In genomic region chr15:74010929-74011540, GRCh38 we compare ENCODE assay signal across 11 cellular contexts. TPM values are rescaled to one million over a fixed set of nuclear protein-coding genes. Genes with fewer than 3 reads are reported as not detected.
DNase-seq lines count a peak whose midpoint lies in the region; ATAC-seq, FAIRE-seq and TF ChIP-seq lines count a peak whose summit lies in the region.
"Had no signal": no experiment of that assay in that cellular context is flagged by ENCODE, and none has a peak within 500 bp of the region (broad histone marks: within the 10 kb centered on the region; RNA-seq: fewer than 3 reads in every experiment).

No MANE protein-coding gene starts in this region.

- H3K4me1 Mint-ChIP-seq in activated T-helper 17 cell treated with anti-CD3 and anti-CD28 coated beads, Interleukin-2, amount 50 U/mL, for 72 hours = peaks cover 41% of the 10 kb centered on the region

- 48 to 55% (median 51%) methylated on average over 2 of the region's 2 CpGs for WGBS in small intestine, 3 donors

- no peaks in the 10 kb centered on the region for H3K27me3 Mint-ChIP-seq in activated T-helper 17 cell treated with anti-CD3 and anti-CD28 coated beads, Interleukin-2, amount 50 U/mL, for 72 hours
- H3K27me3 Mint-ChIP-seq: dendritic cell treated with granulocyte-macrophage colony-stimulating factor and Interleukin-4, amounts not matched to agents 40 ng/mL and 50 ng/mL, for 4 days had no signal

- no peak for TF ChIP-seq CTCF in HFF-Myc (IDR thresholded peaks at IDR 0.05; ENCODE audit: low read depth, low read length, missing control alignments)
- no peak for TF ChIP-seq CTCF in kidney (IDR thresholded peaks at IDR 0.05; ENCODE audit: borderline replicate concordance, extremely low read depth, insufficient read depth)

- peaks cover 89% of the 10 kb centered on the region for H3K36me3 Mint-ChIP-seq in activated T-helper 17 cell treated with anti-CD3 and anti-CD28 coated beads, Interleukin-2, amount 50 U/mL, for 72 hours (ENCODE audit: low read depth)

- DNase-seq in HFF-Myc (ENCODE audit: extremely low read depth, low read depth) (peak; percentile 32), caudate nucleus (lab: John Stamatoyannopoulos, UW) (no peak), iris pigment epithelial cell (ENCODE audit: low read depth) (peak; percentile 59), small intestine (peak; percentile 42), kidney (no peak), SJCRH30 (no peak)
- DNase-seq: activated CD8-positive, alpha-beta memory T cell treated with anti-CD3 and anti-CD28 coated beads, Interleukin-2, amount 50 U/mL, for 4 hours; DMS53 had no signal

- no peak overlapping the region for H3K27ac Mint-ChIP-seq in activated T-helper 17 cell treated with anti-CD3 and anti-CD28 coated beads, Interleukin-2, amount 50 U/mL, for 72 hours
- H3K27ac Mint-ChIP-seq: dendritic cell treated with granulocyte-macrophage colony-stimulating factor and Interleukin-4, amounts not matched to agents 40 ng/mL and 50 ng/mL, for 4 days had no signal

- H3K9me3 Mint-ChIP-seq in activated T-helper 17 cell treated with anti-CD3 and anti-CD28 coated beads, Interleukin-2, amount 50 U/mL, for 72 hours = no peaks in the 10 kb centered on the region
- H3K9me3 Mint-ChIP-seq: dendritic cell treated with granulocyte-macrophage colony-stimulating factor and Interleukin-4, amounts not matched to agents 40 ng/mL and 50 ng/mL, for 4 days had no signal

- no peak overlapping the region for H3K9ac ChIP-seq in kidney (ENCODE audit: low read length in 2 of 2)

- no peak overlapping the region for H3K4me3 Mint-ChIP-seq in activated T-helper 17 cell treated with anti-CD3 and anti-CD28 coated beads, Interleukin-2, amount 50 U/mL, for 72 hours
- H3K4me3 Mint-ChIP-seq: dendritic cell treated with granulocyte-macrophage colony-stimulating factor and Interleukin-4, amounts not matched to agents 40 ng/mL and 50 ng/mL, for 4 days had no signal

- peak overlapping the region; percentile 44 for H3K27ac ChIP-seq in caudate nucleus (ENCODE audit: low read depth, low read length)
- H3K27ac ChIP-seq in small intestine (ENCODE audit: low read depth in 1 of 2, low read length in 1 of 2) = peak overlapping the region; percentile 48 to 62
- peak overlapping the region in 1 of 2 donors; percentile 8 for H3K27ac ChIP-seq in kidney (ENCODE audit: low read depth in 2 of 2, low read length in 2 of 2)
- no peak overlapping the region for H3K27ac ChIP-seq in SJCRH30

- ATAC-seq in GM21367 (IDR thresholded peaks at IDR 0.05; ENCODE audit: unreplicated experiment) = no peak
- no peak for ATAC-seq in activated T-helper 17 cell treated with anti-CD3 and anti-CD28 coated beads, Interleukin-2, amount 50 U/mL, for 72 hours (replicated peaks)

- intact Hi-C loops in kidney (cut with DNase I) = no loop called here

- H3K27me3 ChIP-seq in small intestine (ENCODE audit: control insufficient read depth in 2 of 2, insufficient read depth in 2 of 2, low read length in 2 of 2) = no peaks in the 10 kb centered on the region
- H3K27me3 ChIP-seq in SJCRH30 = no peaks in the 10 kb centered on the region

- H3K4me3 ChIP-seq in HFF-Myc (replicated peaks; ENCODE audit: low read depth, low read length) = no peak overlapping the region
- no peak overlapping the region for H3K4me3 ChIP-seq in small intestine (ENCODE audit: low read depth in 1 of 2, low read length in 2 of 2)
- no peak overlapping the region for H3K4me3 ChIP-seq in kidney (ENCODE audit: low read length in 2 of 2)
- no peak overlapping the region for H3K4me3 ChIP-seq in SJCRH30

- peaks cover 2 to 4% of the 10 kb centered on the region in 2 donors for H3K36me3 ChIP-seq in small intestine (ENCODE audit: control insufficient read depth in 2 of 2, insufficient read depth in 2 of 2, low read length in 2 of 2)
- H3K36me3 ChIP-seq in kidney (ENCODE audit: control insufficient read depth in 1 of 2, insufficient read depth in 2 of 2, low read length in 2 of 2) = peaks cover 0 to 4% of the 10 kb centered on the region in 2 donors
- peaks cover 4% of the 10 kb centered on the region; the same call in 1 of the 2 replicates for H3K36me3 ChIP-seq in SJCRH30

- peaks cover 10 to 37% of the 10 kb centered on the region in 2 donors for H3K4me1 ChIP-seq in small intestine (ENCODE audit: control insufficient read depth in 2 of 2, insufficient read depth in 1 of 2, low read depth in 1 of 2, low read length in 1 of 2)
- H3K4me1 ChIP-seq in kidney (ENCODE audit: control insufficient read depth in 1 of 2, insufficient read depth in 1 of 2, low read depth in 1 of 2, low read length in 2 of 2) = peaks cover 15 to 28% of the 10 kb centered on the region in 2 donors
- H3K4me1 ChIP-seq in SJCRH30 = no peaks in the 10 kb centered on the region

- FAIRE-seq in small intestine (lab: Jason Lieb, UNC) (no peak), kidney (lab: Jason Lieb, UNC) (no peak)

- H3K9me3 ChIP-seq in small intestine (ENCODE audit: control insufficient read depth, low read depth) (no peaks in the 10 kb centered on the region), kidney (ENCODE audit: control insufficient read depth in 1 of 2, low read length in 2 of 2) (no peaks in the 10 kb centered on the region), SJCRH30 (replicated peaks) (no peaks in the 10 kb centered on the region)

RNA-seq across cellular contexts. Expression of gene PML, which starts 16.5 kb away (rescaled TPM):
- polyA plus RNA-seq in small intestine (10 to 100 TPM; 16.5 to 31.1 (median 28.3) TPM), kidney (ENCODE audit: insufficient read depth, low read depth, low replicate concordance) (19.6 TPM)
- total RNA-seq in kidney = 82.9 TPM
- total RNA-seq in SJCRH30 (2014; rRNA removed; shearing (Covaris generic)) = 9.8 and 11.7 TPM in 2 replicates
- 10 to 100 TPM; 67.4 to 74.1 TPM for total RNA-seq in activated T-helper 17 cell treated with anti-CD3 and anti-CD28 coated beads, Interleukin-2, amount 50 U/mL, for 72 hours

RNA-seq across cellular contexts. Expression of gene STOML1, which starts 18.9 kb away (rescaled TPM):
- polyA plus RNA-seq in small intestine = 10 to 100 TPM in 1 of 3 donors, 1 to 10 TPM in 2; 7.8 to 22.1 (median 8.9) TPM
- total RNA-seq in kidney = 22.2 TPM
- 15.0 TPM for polyA plus RNA-seq in kidney (ENCODE audit: insufficient read depth, low read depth, low replicate concordance)
- 3.0 and 5.1 TPM in 2 replicates for total RNA-seq in SJCRH30 (2014; rRNA removed; shearing (Covaris generic))
- total RNA-seq in activated T-helper 17 cell treated with anti-CD3 and anti-CD28 coated beads, Interleukin-2, amount 50 U/mL, for 72 hours = 1 to 10 TPM; 4.8 to 7.3 TPM

Comparison
In these comparisons a context has a peak if more than half of its experiments do, and no peak if none do; other contexts are left out.
1. DNase-seq: peak in HFF-Myc (single experiment), iris pigment epithelial cell (single experiment) and small intestine (single experiment); none in caudate nucleus (0 of 61), kidney (single experiment) and SJCRH30 (0 of 2).